22 cellular contexts compared by ENCODE assay signal in genomic region chr18:3619222-3619621, GRCh38.
"Had no signal": no experiment of that assay in that cellular context is flagged by ENCODE, and none has a peak within 500 bp of the region (broad histone marks: within the 10 kb centered on the region; RNA-seq: fewer than 3 reads in every experiment).

No MANE protein-coding gene starts in this region.

- ATAC-seq: heart right ventricle; left lung; right lobe of liver; stimulated activated naive CD8-positive, alpha-beta T cell treated with anti-CD3 and anti-CD28 coated beads, Interleukin-15, Interleukin-2, amounts not matched to agents 100 U/mL and 50 U/mL, for 24 hours had no signal

- H3K4me3 ChIP-seq: esophagus squamous epithelium, heart right ventricle, left lung, lung, ovary, right lobe of liver, testis, transverse colon had no signal

- H3K27ac ChIP-seq: heart right ventricle, left lung, neutrophil, ovary, right lobe of liver, testis had no signal

- DNase-seq: activated CD4-positive, alpha-beta T cell treated with anti-CD3 and anti-CD28 coated beads for 48 hours; activated CD4-positive, alpha-beta T cell treated with anti-CD3 and anti-CD28 coated beads, Interleukin-2, amount 50 U/mL, for 48 hours; activated naive CD4-positive, alpha-beta T cell; activated naive CD8-positive, alpha-beta T cell treated with anti-CD3 and anti-CD28 coated beads for 36 hours; activated T-cell treated with anti-CD3 and anti-CD28 coated beads, Interleukin-2, amount 50 U/mL, for 48 hours; amygdala; central memory CD4-positive, alpha-beta T cell; effector CD4-positive, alpha-beta T cell; esophagus squamous epithelium; foreskin melanocyte; heart right ventricle; kidney glomerular epithelial cell; left lung; ovary; stimulated activated CD4-positive, alpha-beta T cell treated with anti-CD3 and anti-CD28 coated beads, Interleukin-4, amount 100 ng/mL, for 1 hour; stimulated activated naive CD8-positive, alpha-beta T cell treated with anti-CD3 and anti-CD28 coated beads, Interleukin-15, Interleukin-2, amounts not matched to agents 100 U/mL and 50 U/mL, for 24 hours; testis; transverse colon had no signal

- H3K36me3 ChIP-seq: esophagus squamous epithelium, heart right ventricle, left lung, neutrophil, ovary, right lobe of liver, transverse colon had no signal

- FAIRE-seq: endometrium had no signal

- H3K27me3 ChIP-seq: esophagus squamous epithelium, heart right ventricle, left lung, ovary, right lobe of liver, testis, transverse colon had no signal

- H3K9me3 ChIP-seq: esophagus squamous epithelium, heart right ventricle, left lung, neutrophil, ovary, right lobe of liver, testis, transverse colon had no signal
